Comparison of ENCODE assay signal across 15 cellular contexts in genomic region chr5:151100690-151101089, GRCh38. TPM values are rescaled to one million over a fixed set of nuclear protein-coding genes. Genes with fewer than 3 reads are reported as not detected.
A peak's percentile ranks its signal among the peaks of the same experiment; 100 is the strongest.
DNase-seq lines count a peak whose midpoint lies in the region; ATAC-seq, FAIRE-seq and TF ChIP-seq lines count a peak whose summit lies in the region.
"Had no signal": no experiment of that assay in that cellular context is flagged by ENCODE, and none has a peak within 500 bp of the region (broad histone marks: within the 10 kb centered on the region; RNA-seq: fewer than 3 reads in every experiment).

No MANE protein-coding gene starts in this region.

- H3K9me3 Mint-ChIP-seq in activated naive CD4-positive, alpha-beta T cell treated with anti-CD3 and anti-CD28 coated beads, Interleukin-2, amount 50 U/mL, for 24 hours: no peaks in the 10 kb centered on the region
- no peaks in the 10 kb centered on the region for H3K9me3 Mint-ChIP-seq in activated naive CD8-positive, alpha-beta T cell treated with anti-CD3 and anti-CD28 coated beads for 36 hours
- H3K9me3 Mint-ChIP-seq in stimulated activated memory B cell treated with anti-CD40 and anti-IgM and Interleukin-4, amounts not matched to agents 10 μg/mL and 1 μg/mL and 100 μg/mL, for 72 hours: no peaks in the 10 kb centered on the region

- H3K27ac ChIP-seq in lower lobe of right lung: peak overlapping the region; percentile 19
- H3K27ac ChIP-seq: SJSA1, tibial nerve had no signal

- H3K27me3 Mint-ChIP-seq in activated naive CD4-positive, alpha-beta T cell treated with anti-CD3 and anti-CD28 coated beads, Interleukin-2, amount 50 U/mL, for 24 hours: no peaks in the 10 kb centered on the region
- H3K27me3 Mint-ChIP-seq in activated naive CD8-positive, alpha-beta T cell treated with anti-CD3 and anti-CD28 coated beads for 36 hours: no peaks in the 10 kb centered on the region
- no peaks in the 10 kb centered on the region for H3K27me3 Mint-ChIP-seq in stimulated activated memory B cell treated with anti-CD40 and anti-IgM and Interleukin-4, amounts not matched to agents 10 μg/mL and 1 μg/mL and 100 μg/mL, for 72 hours

- no peaks in the 10 kb centered on the region for H3K9me3 ChIP-seq in lower lobe of right lung
- H3K9me3 ChIP-seq: SJSA1, tibial nerve had no signal

- peaks cover 8% of the 10 kb centered on the region for H3K36me3 Mint-ChIP-seq in activated naive CD4-positive, alpha-beta T cell treated with anti-CD3 and anti-CD28 coated beads, Interleukin-2, amount 50 U/mL, for 24 hours
- peaks cover 37% of the 10 kb centered on the region for H3K36me3 Mint-ChIP-seq in activated naive CD8-positive, alpha-beta T cell treated with anti-CD3 and anti-CD28 coated beads for 36 hours
- peaks cover 57% of the 10 kb centered on the region for H3K36me3 Mint-ChIP-seq in stimulated activated memory B cell treated with anti-CD40 and anti-IgM and Interleukin-4, amounts not matched to agents 10 μg/mL and 1 μg/mL and 100 μg/mL, for 72 hours

- H3K4me1 ChIP-seq in lower lobe of right lung: peaks cover 65% of the 10 kb centered on the region

- ATAC-seq in lower lobe of right lung (no peak), GM21381 (IDR thresholded peaks at IDR 0.05; ENCODE audit: unreplicated experiment) (no peak)
- ATAC-seq in stimulated activated memory B cell treated with anti-CD40 and anti-IgM and Interleukin-4, amounts not matched to agents 10 μg/mL and 1 μg/mL and 100 μg/mL, for 72 hours: no peak

- no peaks in the 10 kb centered on the region for H3K27me3 ChIP-seq in lower lobe of right lung (ENCODE audit: low read depth)
- H3K27me3 ChIP-seq: SJSA1, tibial nerve had no signal

- H3K36me3 ChIP-seq in lower lobe of right lung: peaks cover 36% of the 10 kb centered on the region

- H3K4me1 Mint-ChIP-seq in activated naive CD4-positive, alpha-beta T cell treated with anti-CD3 and anti-CD28 coated beads, Interleukin-2, amount 50 U/mL, for 24 hours: peaks cover 49% of the 10 kb centered on the region
- H3K4me1 Mint-ChIP-seq in activated naive CD8-positive, alpha-beta T cell treated with anti-CD3 and anti-CD28 coated beads for 36 hours: peaks cover 57% of the 10 kb centered on the region
- peaks cover 59% of the 10 kb centered on the region for H3K4me1 Mint-ChIP-seq in stimulated activated memory B cell treated with anti-CD40 and anti-IgM and Interleukin-4, amounts not matched to agents 10 μg/mL and 1 μg/mL and 100 μg/mL, for 72 hours

- DNase-seq in activated naive CD4-positive, alpha-beta T cell (lab: John Stamatoyannopoulos, UW): no peak
- DNase-seq in activated naive CD8-positive, alpha-beta T cell treated with anti-CD3 and anti-CD28 coated beads for 36 hours: no peak
- DNase-seq in lower lobe of right lung (no peak), HTR-8/SVneo (ENCODE audit: insufficient read length, low spot score) (no peak), SIG-M5 treated with dmso at 0.1 percent for 504 hours (lab: John Stamatoyannopoulos, UW; ENCODE audit: unreplicated experiment) (no peak)
- DNase-seq: activated CD8-positive, alpha-beta memory T cell treated with anti-CD3 and anti-CD28 coated beads for 24 hours; NCI-H1105 had no signal

- FAIRE-seq in HTR-8/SVneo (lab: Jason Lieb, UNC): no peak
- FAIRE-seq: bronchial epithelial cell, endometrium, TTC549 had no signal

- intact Hi-C loops in lower lobe of right lung (cut with DNase I): no loop called here

- TF ChIP-seq CTCF in lower lobe of right lung (IDR thresholded peaks at IDR 0.05): no peak

- H3K4me3 ChIP-seq in lower lobe of right lung: no peak overlapping the region
- H3K4me3 ChIP-seq: SJSA1, tibial nerve had no signal

- peak overlapping the region; percentile 19 for H3K27ac Mint-ChIP-seq in activated naive CD4-positive, alpha-beta T cell treated with anti-CD3 and anti-CD28 coated beads, Interleukin-2, amount 50 U/mL, for 24 hours
- peak overlapping the region; percentile 52 for H3K27ac Mint-ChIP-seq in activated naive CD8-positive, alpha-beta T cell treated with anti-CD3 and anti-CD28 coated beads for 36 hours
- H3K27ac Mint-ChIP-seq in stimulated activated memory B cell treated with anti-CD40 and anti-IgM and Interleukin-4, amounts not matched to agents 10 μg/mL and 1 μg/mL and 100 μg/mL, for 72 hours: peak overlapping the region; percentile 77

- no peak overlapping the region for H3K4me3 Mint-ChIP-seq in activated naive CD4-positive, alpha-beta T cell treated with anti-CD3 and anti-CD28 coated beads, Interleukin-2, amount 50 U/mL, for 24 hours
- no peak overlapping the region for H3K4me3 Mint-ChIP-seq in activated naive CD8-positive, alpha-beta T cell treated with anti-CD3 and anti-CD28 coated beads for 36 hours
- H3K4me3 Mint-ChIP-seq in stimulated activated memory B cell treated with anti-CD40 and anti-IgM and Interleukin-4, amounts not matched to agents 10 μg/mL and 1 μg/mL and 100 μg/mL, for 72 hours: no peak overlapping the region

RNA-seq across cellular contexts. Expression of gene TNIP1, which starts 19.9 kb away (rescaled TPM):
- 100 to 1,000 TPM; 185 to 189 TPM for total RNA-seq in activated naive CD8-positive, alpha-beta T cell treated with anti-CD3 and anti-CD28 coated beads for 36 hours
- 99.6 TPM for total RNA-seq in lower lobe of right lung

RNA-seq across cellular contexts. Expression of gene ANXA6, which starts 56.9 kb away (rescaled TPM):
- 100 to 1,000 TPM; 407 to 417 TPM for total RNA-seq in activated naive CD8-positive, alpha-beta T cell treated with anti-CD3 and anti-CD28 coated beads for 36 hours
- total RNA-seq in lower lobe of right lung: 120 TPM

Comparison
In these comparisons a context has a peak if more than half of its experiments do, and no peak if none do; other contexts are left out.
1. H3K27ac Mint-ChIP-seq: peak in every context shown above with its lines; median percentile 77 in stimulated activated memory B cell treated with anti-CD40 and anti-IgM and Interleukin-4, amounts not matched to agents 10 μg/mL and 1 μg/mL and 100 μg/mL, for 72 hours; 52 in activated naive CD8-positive, alpha-beta T cell treated with anti-CD3 and anti-CD28 coated beads for 36 hours; 19 in activated naive CD4-positive, alpha-beta T cell treated with anti-CD3 and anti-CD28 coated beads, Interleukin-2, amount 50 U/mL, for 24 hours.